ENCODE assay signal across 8 cellular contexts in genomic region chr1:178541829-178542553, GRCh38. TPM values are rescaled to one million over a fixed set of nuclear protein-coding genes. Genes with fewer than 3 reads are reported as not detected.
DNase-seq lines count a peak whose midpoint lies in the region; ATAC-seq and TF ChIP-seq lines count a peak whose summit lies in the region.

No MANE protein-coding gene starts in this region.

- peak overlapping the region; percentile 59 for H3K9ac ChIP-seq in fibroblast of lung (ENCODE audit: insufficient read depth, low read length)

- no peaks in the 10 kb centered on the region for H4K20me1 ChIP-seq in fibroblast of lung (ENCODE audit: control insufficient read depth, extremely low read depth, insufficient read depth, low read length)

- H3K36me3 ChIP-seq in fibroblast of lung (ENCODE audit: control insufficient read depth, insufficient read depth, low read length) (peaks cover 3% of the 10 kb centered on the region), upper lobe of right lung (no peaks in the 10 kb centered on the region)

- peaks cover 19% of the 10 kb centered on the region for H3K27me3 Mint-ChIP-seq in nephron progenitor cell (ENCODE audit: low read depth, poor library complexity)

- ATAC-seq in upper lobe of right lung: peak; percentile 70

- no peaks in the 10 kb centered on the region for H3K9me3 Mint-ChIP-seq in nephron progenitor cell

- CTCF ChIA-PET in HEK293T (lab: Yijun Ruan, JAX): interaction anchor here (0.6 to 2.2 kb wide), 11 partner anchors 9 to 539 kb away, joined by 3 to 14 read pairs (median 4); no protein-coding TSS in a partner anchor

- H3K4me3 ChIP-seq in NB4 (ENCODE audit: low read depth, low read length): peak overlapping the region; percentile 77
- peak overlapping the region; percentile 64 to 80 (median 73) for H3K4me3 ChIP-seq in fibroblast of lung (replicated peaks in 1 of 4; ENCODE audit: control extremely low read depth in 1 of 4, insufficient read depth in 1 of 4, low read depth in 3 of 4, low read length in 4 of 4)
- peak overlapping the region; percentile 94 for H3K4me3 ChIP-seq in upper lobe of right lung

- peak overlapping the region; percentile 93 for H3K4me3 Mint-ChIP-seq in nephron progenitor cell

- peak overlapping the region; percentile 93 for H3K27ac Mint-ChIP-seq in nephron progenitor cell

- peak overlapping the region; percentile 99 for H3K4me2 ChIP-seq in fibroblast of lung (ENCODE audit: extremely low read depth, insufficient read depth, low read length)

- peaks cover 40% of the 10 kb centered on the region for H3K4me1 ChIP-seq in fibroblast of lung (ENCODE audit: control insufficient read depth, extremely low read depth, insufficient read depth, low read length)
- H3K4me1 ChIP-seq in upper lobe of right lung: peaks cover 10% of the 10 kb centered on the region

- H2AFZ ChIP-seq in fibroblast of lung (ENCODE audit: low read length): peak overlapping the region; percentile 98

- DNase-seq in NCI-H345 (lab: John Stamatoyannopoulos, UW) (peak; percentile 42), NCI-H345 treated with DMSO at 0.1 percent for 48 hours (lab: John Stamatoyannopoulos, UW; ENCODE audit: unreplicated experiment) (no peak), HEK293T (ENCODE audit: extremely low spot score) (peak; percentile 64), NB4 (ENCODE audit: low read depth) (peak; percentile 61), fibroblast of lung (ENCODE audit: low read depth in 2 of 2) (peak; percentile 6 to 7), nephron progenitor cell (peak; percentile 61), upper lobe of right lung (peak; percentile 85)
- DNase-seq in activated CD8-positive, alpha-beta memory T cell treated with anti-CD3 and anti-CD28 coated beads for 48 hours (ENCODE audit: low read depth in 2 of 3, low spot score in 2 of 3): peak; percentile 4 to 21 (median 16)

- H3K27me3 ChIP-seq in fibroblast of lung (ENCODE audit: control insufficient read depth, insufficient read depth, low read length): no peaks in the 10 kb centered on the region
- no peaks in the 10 kb centered on the region for H3K27me3 ChIP-seq in upper lobe of right lung

- no peaks in the 10 kb centered on the region for H3K9me3 ChIP-seq in fibroblast of lung (ENCODE audit: control insufficient read depth, insufficient read depth, low read depth, low read length)
- H3K9me3 ChIP-seq in upper lobe of right lung: no peaks in the 10 kb centered on the region

- peaks cover 21% of the 10 kb centered on the region for H3K36me3 Mint-ChIP-seq in nephron progenitor cell (ENCODE audit: low read depth)

- TF ChIP-seq CTCF in NB4 (IDR thresholded peaks at IDR 0.05; ENCODE audit: low read depth, low read length): peak; percentile 9
- no peak for TF ChIP-seq CTCF in fibroblast of lung (conservative IDR thresholded peaks at IDR 0.05 in 1 of 2, IDR thresholded peaks at IDR 0.05 in 1 of 2; ENCODE audit: low read depth in 1 of 2, low read length in 2 of 2)
- TF ChIP-seq CTCF in nephron progenitor cell (IDR thresholded peaks at IDR 0.05): no peak
- no peak for TF ChIP-seq CTCF in upper lobe of right lung (IDR thresholded peaks at IDR 0.05)

- intact Hi-C loops in upper lobe of right lung (cut with DNase I): loop anchor here (5.0 to 10.0 kb wide), 2 partner anchors 210 to 463 kb away; no protein-coding TSS in a partner anchor

- TF ChIP-seq POLR2A in NB4 (IDR thresholded peaks at IDR 0.05; ENCODE audit: extremely low read depth, insufficient read length): no peak

- H3K79me2 ChIP-seq in fibroblast of lung (ENCODE audit: control insufficient read depth, insufficient read depth, low read length): peaks cover 20% of the 10 kb centered on the region

- peak overlapping the region; percentile 63 for H3K27ac ChIP-seq in fibroblast of lung (ENCODE audit: insufficient read depth, low read length)
- H3K27ac ChIP-seq in upper lobe of right lung: peak overlapping the region; percentile 77

- POLR2A ChIA-PET in HEK293T (lab: Yijun Ruan, JAX): interaction anchor here (0.7 to 2.9 kb wide), 7 partner anchors 9 to 461 kb away, joined by 3 to 12 read pairs (median 3); no protein-coding TSS in a partner anchor

- H3K4me1 Mint-ChIP-seq in nephron progenitor cell: peaks cover 40% of the 10 kb centered on the region

TF ChIP-seq in HEK293T, 16 proteins besides CTCF, POLR2A, EP300 and RAD21:
- TF ChIP-seq LEF1 (IDR thresholded peaks at IDR 0.05; ENCODE audit: borderline replicate concordance) (no peak), L3MBTL2 (conservative IDR thresholded peaks at IDR 0.05) (0 out of 2 replicates have a peak, but pooled peaks have one; percentile 41), ELF4 (IDR thresholded peaks at IDR 0.05) (0 out of 2 replicates have a peak, but pooled peaks have one; percentile 47)

RNA-seq across cellular contexts. Expression of gene TEX35, which starts 29.1 kb away (rescaled TPM):
- total RNA-seq in fibroblast of lung (not detected in 2 replicates), upper lobe of right lung (not detected)
- polyA plus RNA-seq in fibroblast of lung: 0.06 and 0.24 TPM in 2 replicates
- 0.07 and 0.14 TPM in 2 replicates for polyA plus RNA-seq in fibroblast of lung (2012)
- polyA minus RNA-seq in fibroblast of lung (ENCODE audit: low replicate concordance): not detected in 2 replicates

RNA-seq across cellular contexts. Expression of gene CLEC20A, which starts 45.2 kb away (rescaled TPM):
- total RNA-seq in fibroblast of lung (not detected in 2 replicates), upper lobe of right lung (not detected)
- polyA plus RNA-seq in fibroblast of lung: not detected in 2 replicates
- not detected in 2 replicates for polyA plus RNA-seq in fibroblast of lung (2012)
- not detected in 2 replicates for polyA minus RNA-seq in fibroblast of lung (ENCODE audit: low replicate concordance)
